25 cellular contexts compared by ENCODE assay signal in genomic region chrX:29724316-29724715, GRCh38.
"Had no signal": no experiment of that assay in that cellular context is flagged by ENCODE, and none has a peak within 500 bp of the region (broad histone marks: within the 10 kb centered on the region; RNA-seq: fewer than 3 reads in every experiment).

No MANE protein-coding gene starts in this region.

- H3K27ac ChIP-seq: colonic mucosa, hepatocyte, parathyroid adenoma, tibial artery had no signal

- H3K4me3 ChIP-seq: colonic mucosa, dorsolateral prefrontal cortex, hepatocyte, lung, tibial artery had no signal

- H3K4me3 Mint-ChIP-seq: activated B cell treated with CpG ODN at 0.5 μM for 24 hours; activated CD4-positive, alpha-beta T cell treated with anti-CD3 and anti-CD28 coated beads for 36 hours; activated naive CD8-positive, alpha-beta T cell; activated T-cell treated with anti-CD3 and anti-CD28 coated beads, Interleukin-2, amount 50 U/mL, for 4 hours; effector memory CD8-positive, alpha-beta T cell; immature natural killer cell; naive B cell had no signal

- H3K27ac Mint-ChIP-seq: activated B cell treated with CpG ODN at 0.5 μM for 24 hours; activated CD4-positive, alpha-beta T cell treated with anti-CD3 and anti-CD28 coated beads for 36 hours; activated naive CD8-positive, alpha-beta T cell; activated T-helper 2 cell treated with anti-CD3 and anti-CD28 coated beads, Interferon-gamma antibody, Interleukin-2, Interleukin-4, amounts not matched to agents 10 μg/mL and 5 μg/mL and 100 μg/mL, durations not matched to agents 14 hours and 24 hours and 36 hours; effector memory CD8-positive, alpha-beta T cell; immature natural killer cell; naive B cell had no signal

- H3K27me3 Mint-ChIP-seq: activated B cell treated with CpG ODN at 0.5 μM for 24 hours; activated CD4-positive, alpha-beta T cell treated with anti-CD3 and anti-CD28 coated beads for 36 hours; activated naive CD8-positive, alpha-beta T cell; effector memory CD8-positive, alpha-beta T cell; naive B cell had no signal

- ATAC-seq: activated CD4-positive, alpha-beta T cell treated with anti-CD3 and anti-CD28 coated beads for 36 hours; activated T-cell treated with anti-CD3 and anti-CD28 coated beads, Interleukin-2, amount 50 U/mL, for 4 hours; effector memory CD8-positive, alpha-beta T cell; esophagus mucosa; left lobe of liver; right cardiac atrium; stimulated activated naive CD8-positive, alpha-beta T cell treated with anti-CD3 and anti-CD28 coated beads, Interleukin-15, Interleukin-2, amounts not matched to agents 100 U/mL and 50 U/mL, for 24 hours had no signal

- H3K36me3 ChIP-seq: colonic mucosa, tibial artery had no signal

- H3K4me1 Mint-ChIP-seq: activated B cell treated with CpG ODN at 0.5 μM for 24 hours; activated CD4-positive, alpha-beta T cell treated with anti-CD3 and anti-CD28 coated beads for 36 hours; immature natural killer cell; naive B cell had no signal

- H3K4me1 ChIP-seq: colonic mucosa, parathyroid adenoma, tibial artery had no signal

- H3K9me3 ChIP-seq: colonic mucosa, tibial artery had no signal

- DNase-seq: activated B cell treated with CpG ODN at 0.5 μM for 24 hours; activated CD4-positive, alpha-beta T cell treated with anti-CD3 and anti-CD28 coated beads for 36 hours; activated CD4-positive, alpha-beta T cell treated with anti-CD3 and anti-CD28 coated beads, Interleukin-2, amount 50 U/mL, for 4 hours; activated CD8-positive, alpha-beta memory T cell treated with anti-CD3 and anti-CD28 coated beads, Interleukin-2, amount 50 U/mL, for 48 hours; activated naive CD4-positive, alpha-beta T cell; activated T-cell treated with anti-CD3 and anti-CD28 coated beads, Interleukin-2, amount 50 U/mL, for 4 hours; colonic mucosa; dorsolateral prefrontal cortex; effector memory CD8-positive, alpha-beta T cell; foreskin melanocyte; glutamatergic neuron; immature natural killer cell; naive B cell; nucleus accumbens; right cardiac atrium; stimulated activated CD4-positive, alpha-beta T cell treated with anti-CD3 and anti-CD28 coated beads, Interleukin-4, amount 100 ng/mL, for 4 hours; stimulated activated naive CD8-positive, alpha-beta T cell treated with anti-CD3 and anti-CD28 coated beads, Interleukin-15, Interleukin-2, amounts not matched to agents 100 U/mL and 50 U/mL, for 24 hours; tibial artery had no signal

- H3K36me3 Mint-ChIP-seq: activated naive CD8-positive, alpha-beta T cell; immature natural killer cell; naive B cell had no signal

- H3K27me3 ChIP-seq: colonic mucosa, hepatocyte, tibial artery had no signal
